In the genomic region with DNA sequence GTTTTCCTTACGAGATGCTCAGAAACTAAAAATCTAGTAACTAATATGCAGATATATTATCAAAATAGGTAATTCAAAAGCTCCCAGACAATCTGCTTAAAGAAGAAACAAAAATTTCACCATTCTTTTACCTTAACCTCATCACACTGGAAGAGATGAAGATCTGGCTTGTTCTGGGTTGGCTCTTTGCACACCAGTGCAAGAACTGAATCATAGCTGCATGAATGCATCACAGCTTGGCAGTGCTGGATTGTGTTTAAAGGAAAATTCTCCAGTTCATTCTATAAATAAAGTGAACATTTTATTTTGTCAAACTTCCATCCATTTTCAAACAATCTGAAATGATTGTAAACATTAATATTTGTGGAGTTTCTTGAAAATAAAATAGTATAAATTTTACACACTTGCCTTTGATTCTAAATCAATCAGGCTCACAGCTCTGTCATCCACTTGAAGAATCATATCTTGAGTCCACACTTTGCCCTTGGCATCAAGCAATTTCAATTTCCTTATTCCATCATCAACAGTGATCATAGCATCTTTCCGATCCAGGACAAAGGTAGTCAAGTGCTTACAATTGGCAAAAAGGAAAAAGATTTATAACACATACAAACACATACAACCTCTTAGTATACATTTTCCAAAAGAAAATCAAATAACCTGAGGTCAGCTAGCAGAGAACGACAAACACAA, we compare ENCODE assay signal across 21 cellular contexts.
A peak's percentile ranks its signal among the peaks of the same experiment; 100 is the strongest.
DNase-seq lines count a peak whose midpoint lies in the region; ATAC-seq, FAIRE-seq and TF ChIP-seq lines count a peak whose summit lies in the region.
"Had no signal": no experiment of that assay in that cellular context is flagged by ENCODE, and none has a peak within 500 bp of the region (broad histone marks: within the 10 kb centered on the region; RNA-seq: fewer than 3 reads in every experiment).

No MANE protein-coding gene starts in this region.

- TF ChIP-seq POLR2A in gastroesophageal sphincter (IDR thresholded peaks at IDR 0.05): no peak

- H3K27me3 ChIP-seq in ACC112 (ENCODE audit: insufficient read depth, low read length) (no peaks in the 10 kb centered on the region), astrocyte (ENCODE audit: insufficient read depth, low read length) (no peaks in the 10 kb centered on the region), gastroesophageal sphincter (no peaks in the 10 kb centered on the region)

- H3K27ac Mint-ChIP-seq in astrocyte (ENCODE audit: unreplicated experiment): no peak overlapping the region
- H3K27ac Mint-ChIP-seq: B cell; CD4-positive, CD25-positive, alpha-beta regulatory T cell; GM23338 had no signal

- H3K4me1 ChIP-seq in ACC112 (ENCODE audit: control insufficient read depth, insufficient read depth, low read length, unreplicated experiment) (peaks cover 56% of the 10 kb centered on the region), astrocyte (ENCODE audit: insufficient read depth, low read length) (peaks cover 3% of the 10 kb centered on the region), gastroesophageal sphincter (peaks cover 0 to 24% (median 0%) of the 10 kb centered on the region in 3 donors)

- H3K36me3 ChIP-seq in ACC112 (ENCODE audit: insufficient read depth, low read length): peaks cover 50% of the 10 kb centered on the region
- H3K36me3 ChIP-seq in astrocyte (ENCODE audit: insufficient read depth, low read length): peaks cover 6% of the 10 kb centered on the region
- H3K36me3 ChIP-seq in gastroesophageal sphincter: peaks cover 0 to 14% of the 10 kb centered on the region in 2 donors

- H3K27ac ChIP-seq in ACC112 (ENCODE audit: low read depth, low read length) (peak overlapping the region; percentile 51), astrocyte (ENCODE audit: low read depth, low read length) (no peak overlapping the region), gastroesophageal sphincter (peak overlapping the region in 1 of 4 donors; percentile 5)

- ATAC-seq in left colon (peak; percentile 52), HG03354 (IDR thresholded peaks at IDR 0.05; ENCODE audit: poor library complexity, severe bottlenecking, unreplicated experiment) (no peak), gastroesophageal sphincter (no peak)
- ATAC-seq: GM12878, GM23338 had no signal

- H3K79me2 ChIP-seq in ACC112 (ENCODE audit: control insufficient read depth, insufficient read depth, low read length, unreplicated experiment) (peaks cover 26% of the 10 kb centered on the region), astrocyte (ENCODE audit: insufficient read depth, low read length) (no peaks in the 10 kb centered on the region)

- no peak overlapping the region for H3K9ac ChIP-seq in astrocyte (ENCODE audit: low read length)

- intact Hi-C loops in left colon (cut with DNase I, micrococcal nuclease): no loop called here

- H3K36me3 Mint-ChIP-seq in astrocyte (ENCODE audit: low read depth, unreplicated experiment): no peaks in the 10 kb centered on the region
- H3K36me3 Mint-ChIP-seq: CD4-positive, CD25-positive, alpha-beta regulatory T cell had no signal

- no peaks in the 10 kb centered on the region for H3K9me3 Mint-ChIP-seq in astrocyte (ENCODE audit: unreplicated experiment)
- H3K9me3 Mint-ChIP-seq: CD4-positive, CD25-positive, alpha-beta regulatory T cell; GM23338 had no signal

- TF ChIP-seq CTCF in astrocyte (IDR thresholded peaks at IDR 0.05; ENCODE audit: insufficient read depth, low read depth, low read length): no peak
- no peak for TF ChIP-seq CTCF in gastroesophageal sphincter (IDR thresholded peaks at IDR 0.05)

- H3K4me1 Mint-ChIP-seq in astrocyte (ENCODE audit: low read depth, unreplicated experiment): peaks cover 5% of the 10 kb centered on the region
- H3K4me1 Mint-ChIP-seq: B cell; CD4-positive, CD25-positive, alpha-beta regulatory T cell; GM23338 had no signal

- H3K4me3 Mint-ChIP-seq in astrocyte (ENCODE audit: unreplicated experiment): no peak overlapping the region
- H3K4me3 Mint-ChIP-seq: B cell; CD4-positive, CD25-positive, alpha-beta regulatory T cell; GM23338 had no signal

- DNase-seq in HCEC 1CT: peak; percentile 26
- peak; percentile 33 for DNase-seq in astrocyte (ENCODE audit: low read depth)
- DNase-seq in left colon: no peak
- DNase-seq in NCI-H1436 (lab: John Stamatoyannopoulos, UW): no peak
- DNase-seq in NCI-H2227 treated with DMSO at 0.1 percent for 48 hours (lab: John Stamatoyannopoulos, UW): no peak
- DNase-seq: Caco-2; CD4-positive, CD25-positive, alpha-beta regulatory T cell; DND-41; GDM1; MM.1S; NCI-H1105; NCI-H187; NCI-H446; NCI-H69; SHP77 had no signal

- no peak for TF ChIP-seq EP300 in gastroesophageal sphincter (IDR thresholded peaks at IDR 0.05)

- H3K4me3 ChIP-seq in ACC112 (ENCODE audit: low read depth, low read length) (no peak overlapping the region), astrocyte (ENCODE audit: insufficient read depth, low read depth, low read length) (no peak overlapping the region), gastroesophageal sphincter (no peak overlapping the region)
- H3K4me3 ChIP-seq: GM12878, GM23338 had no signal

- H2AFZ ChIP-seq in ACC112 (ENCODE audit: low read length, unreplicated experiment) (no peak overlapping the region), astrocyte (ENCODE audit: low read depth, low read length) (no peak overlapping the region)
- H2AFZ ChIP-seq: GM23338 had no signal

- H4K20me1 ChIP-seq in astrocyte (ENCODE audit: insufficient read depth, low read length): no peaks in the 10 kb centered on the region

- peak; percentile 66 for FAIRE-seq in astrocyte (lab: Jason Lieb, UNC)
- FAIRE-seq: GM12878 had no signal

- H3K27me3 Mint-ChIP-seq in astrocyte (ENCODE audit: low read depth, unreplicated experiment): no peaks in the 10 kb centered on the region
- H3K27me3 Mint-ChIP-seq: CD4-positive, CD25-positive, alpha-beta regulatory T cell had no signal

- H3K9me3 ChIP-seq in astrocyte (ENCODE audit: insufficient read depth, low read depth, low read length) (no peaks in the 10 kb centered on the region), gastroesophageal sphincter (no peaks in the 10 kb centered on the region)
- H3K9me3 ChIP-seq: Caco-2 had no signal

- 48 to 69% methylated on average over 3 of the region's 3 CpGs for WGBS in gastroesophageal sphincter (ENCODE audit: low coverage in 1 of 2), 2 donors

- H3K4me2 ChIP-seq in astrocyte (ENCODE audit: low read length): no peak overlapping the region
- H3K4me2 ChIP-seq: GM23338 had no signal

Comparison
In these comparisons a context has a peak if more than half of its experiments do, and no peak if none do; other contexts are left out.
1. DNase-seq: peak in HCEC 1CT (single experiment) and astrocyte (single experiment); none in left colon (0 of 2), NCI-H1436 (single experiment) and NCI-H2227 treated with DMSO at 0.1 percent for 48 hours (single experiment).